In the genomic region with DNA sequence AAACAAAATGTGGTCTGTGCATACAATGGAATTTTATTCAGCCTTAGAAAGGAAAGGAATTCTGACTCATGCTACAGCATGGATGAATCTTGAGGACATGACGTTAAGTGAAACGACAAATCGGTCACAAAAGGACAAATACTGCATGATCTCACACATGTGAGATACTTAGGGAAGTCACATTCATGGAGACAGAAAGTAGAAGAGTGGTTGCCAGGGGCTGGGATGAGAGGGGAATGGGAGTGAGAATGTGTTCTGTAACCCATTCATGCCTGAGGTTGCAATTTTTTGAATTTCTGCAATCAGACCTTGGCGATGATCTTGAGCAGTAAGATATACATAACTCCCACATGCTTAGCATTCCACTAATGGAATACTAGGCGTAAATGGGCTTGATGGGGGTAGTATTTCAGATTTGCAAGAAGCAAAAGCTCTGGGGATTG, we compare ENCODE assay signal across 1 cellular context.
TF ChIP-seq lines count a peak whose summit lies in the region.

No MANE protein-coding gene starts in this region.

TF ChIP-seq in IMR-90, 13 proteins besides CTCF, POLR2A, EP300 and RAD21:
- TF ChIP-seq BHLHE40 (IDR thresholded peaks at IDR 0.05; ENCODE audit: low read depth, low read length) (peak; percentile 5; the same call in 1 of the 2 replicates), FOS (IDR thresholded peaks at IDR 0.05; ENCODE audit: low read depth, low read length) (0 out of 2 replicates have a peak, but pooled peaks have one; percentile 26), MAFK (IDR thresholded peaks at IDR 0.05; ENCODE audit: low read depth, low read length) (no peak)
